Comparison of ENCODE assay signal across 9 cellular contexts in genomic region chr14:98698341-98698740, GRCh38.
"Had no signal": no experiment of that assay in that cellular context is flagged by ENCODE, and none has a peak within 500 bp of the region (broad histone marks: within the 10 kb centered on the region; RNA-seq: fewer than 3 reads in every experiment).

No MANE protein-coding gene starts in this region.

- H3K27ac Mint-ChIP-seq: GM23338, H9, HFFc6 had no signal

- H3K4me3 ChIP-seq: GM23248, GM23338, HAP-1 had no signal

- H3K27ac ChIP-seq: GM23248 had no signal

- H3K9me3 ChIP-seq: HAP-1 had no signal

- H3K4me1 ChIP-seq: HAP-1 had no signal

- DNase-seq: GM23248, GOT3, H7, H9, HCEC 1CT, HFFc6 had no signal

- H3K36me3 ChIP-seq: HAP-1 had no signal

- H3K9ac ChIP-seq: GM23248 had no signal

- H3K9me3 Mint-ChIP-seq: GM23338 had no signal

- H3K4me3 Mint-ChIP-seq: GM23338, H9, HFFc6 had no signal

- ATAC-seq: GM23338, HCT116 had no signal
